27 cellular contexts compared by ENCODE assay signal in genomic region chr12:62194616-62195015, GRCh38.
A peak's percentile ranks its signal among the peaks of the same experiment; 100 is the strongest.
DNase-seq lines count a peak whose midpoint lies in the region; ATAC-seq, FAIRE-seq and TF ChIP-seq lines count a peak whose summit lies in the region.
"Had no signal": no experiment of that assay in that cellular context is flagged by ENCODE, and none has a peak within 500 bp of the region (broad histone marks: within the 10 kb centered on the region; RNA-seq: fewer than 3 reads in every experiment).

No MANE protein-coding gene starts in this region.

- DNase-seq in AG08395 (ENCODE audit: low spot score) (peak; percentile 9), HT1080 (ENCODE audit: low read depth) (peak; percentile 13), astrocyte (ENCODE audit: low read depth) (peak; percentile 27), fibroblast of the aortic adventitia (ENCODE audit: low read depth) (peak; percentile 21), stomach (no peak)
- DNase-seq in CD8-positive, alpha-beta T cell = no peak
- DNase-seq: activated CD4-positive, alpha-beta T cell treated with anti-CD3 and anti-CD28 coated beads for 36 hours; activated CD8-positive, alpha-beta memory T cell treated with anti-CD3 and anti-CD28 coated beads, Interleukin-2, amount 50 U/mL, for 48 hours; activated CD8-positive, alpha-beta T cell treated with anti-CD3 and anti-CD28 coated beads for 36 hours; anterior cingulate cortex; caudate nucleus; CD4-positive, alpha-beta T cell; hippocampal formation; left colon; NCI-H1048; NCI-H82; stimulated activated naive CD4-positive, alpha-beta T cell treated with Interleukin-2 at 50 U/mL for 16 hours; T-helper 9 cell had no signal

- no peak overlapping the region for H3K4me2 ChIP-seq in astrocyte (ENCODE audit: low read length)

- H3K4me1 Mint-ChIP-seq in astrocyte (ENCODE audit: low read depth, unreplicated experiment) = peaks cover 5% of the 10 kb centered on the region
- H3K4me1 Mint-ChIP-seq in CD8-positive, alpha-beta T cell (ENCODE audit: low read depth) = peaks cover 26% of the 10 kb centered on the region

- H3K79me2 ChIP-seq in astrocyte (ENCODE audit: insufficient read depth, low read length) = no peaks in the 10 kb centered on the region

- ATAC-seq in CD8-positive, alpha-beta T cell = no peak
- ATAC-seq in GM19328 (IDR thresholded peaks at IDR 0.05; ENCODE audit: unreplicated experiment) = no peak
- ATAC-seq in HG03039 (IDR thresholded peaks at IDR 0.05; ENCODE audit: unreplicated experiment) = no peak
- ATAC-seq: activated CD4-positive, alpha-beta T cell treated with anti-CD3 and anti-CD28 coated beads for 36 hours; activated CD8-positive, alpha-beta T cell treated with anti-CD3 and anti-CD28 coated beads for 36 hours; left colon had no signal

- no peak for TF ChIP-seq POLR2A in stomach (IDR thresholded peaks at IDR 0.05)

- TF ChIP-seq CTCF in astrocyte (IDR thresholded peaks at IDR 0.05; ENCODE audit: insufficient read depth, low read depth, low read length) (no peak), fibroblast of the aortic adventitia (IDR thresholded peaks at IDR 0.05; ENCODE audit: insufficient read depth, low read length) (no peak), stomach (IDR thresholded peaks at IDR 0.05) (no peak)
- no peak for TF ChIP-seq CTCF in CD8-positive, alpha-beta T cell (IDR thresholded peaks at IDR 0.05)

- H3K9me3 Mint-ChIP-seq in astrocyte (ENCODE audit: unreplicated experiment) = peaks cover 3% of the 10 kb centered on the region
- no peaks in the 10 kb centered on the region for H3K9me3 Mint-ChIP-seq in CD8-positive, alpha-beta T cell
- H3K9me3 Mint-ChIP-seq: activated CD8-positive, alpha-beta T cell treated with anti-CD3 and anti-CD28 coated beads for 36 hours; activated naive CD4-positive, alpha-beta T cell treated with anti-CD3 and anti-CD28 coated beads, Interleukin-2, amount 50 U/mL, for 24 hours; memory B cell had no signal

- H3K9ac ChIP-seq in astrocyte (ENCODE audit: low read length) = no peak overlapping the region

- TF ChIP-seq EP300 in stomach (IDR thresholded peaks at IDR 0.05) = no peak

- no peaks in the 10 kb centered on the region for H3K36me3 ChIP-seq in astrocyte (ENCODE audit: insufficient read depth, low read length)
- H3K36me3 ChIP-seq in CD8-positive, alpha-beta T cell (ENCODE audit: insufficient read depth, low read length) = no peaks in the 10 kb centered on the region
- H3K36me3 ChIP-seq in stomach = no peaks in the 10 kb centered on the region
- H3K36me3 ChIP-seq: SJSA1 had no signal

- intact Hi-C loops in CD8-positive, alpha-beta T cell (cut with DNase I, micrococcal nuclease) = loop anchor here (5.0 to 10.0 kb wide), 4 partner anchors 37 to 1507 kb away; no protein-coding TSS in a partner anchor
- intact Hi-C loops in stomach (cut with DNase I; ENCODE audit: low total_unique reads) = no loop called here

- H3K4me3 ChIP-seq in astrocyte (ENCODE audit: insufficient read depth, low read depth, low read length) = no peak overlapping the region
- H3K4me3 ChIP-seq in fibroblast of the aortic adventitia (ENCODE audit: low read depth, low read length) = no peak overlapping the region
- H3K4me3 ChIP-seq in CD8-positive, alpha-beta T cell (ENCODE audit: low read depth, low read length) = no peak overlapping the region
- H3K4me3 ChIP-seq in stomach = no peak overlapping the region
- H3K4me3 ChIP-seq: SJSA1 had no signal

- H3K36me3 Mint-ChIP-seq in astrocyte (ENCODE audit: low read depth, unreplicated experiment) = no peaks in the 10 kb centered on the region
- H3K36me3 Mint-ChIP-seq in CD8-positive, alpha-beta T cell = no peaks in the 10 kb centered on the region
- H3K36me3 Mint-ChIP-seq: activated naive CD4-positive, alpha-beta T cell treated with anti-CD3 and anti-CD28 coated beads, Interleukin-2, amount 50 U/mL, for 24 hours; memory B cell had no signal

- H3K27me3 Mint-ChIP-seq in astrocyte (ENCODE audit: low read depth, unreplicated experiment) = peaks cover 21% of the 10 kb centered on the region
- peaks cover 21% of the 10 kb centered on the region for H3K27me3 Mint-ChIP-seq in CD8-positive, alpha-beta T cell (ENCODE audit: low read depth)

- peaks cover 16% of the 10 kb centered on the region for H3K4me1 ChIP-seq in astrocyte (ENCODE audit: insufficient read depth, low read length)
- H3K4me1 ChIP-seq in CD8-positive, alpha-beta T cell (ENCODE audit: insufficient read depth, low read length) = peaks cover 21% of the 10 kb centered on the region
- peaks cover 19 to 26% (median 25%) of the 10 kb centered on the region in 4 donors for H3K4me1 ChIP-seq in stomach

- H3K4me3 Mint-ChIP-seq in astrocyte (ENCODE audit: unreplicated experiment) = no peak overlapping the region
- no peak overlapping the region for H3K4me3 Mint-ChIP-seq in CD8-positive, alpha-beta T cell
- H3K4me3 Mint-ChIP-seq: activated CD4-positive, alpha-beta T cell treated with anti-CD3 and anti-CD28 coated beads for 36 hours; activated CD8-positive, alpha-beta T cell treated with anti-CD3 and anti-CD28 coated beads for 36 hours; activated naive CD4-positive, alpha-beta T cell treated with anti-CD3 and anti-CD28 coated beads, Interleukin-2, amount 50 U/mL, for 24 hours; CD4-positive, alpha-beta T cell; memory B cell; nephron had no signal

- H2AFZ ChIP-seq in astrocyte (ENCODE audit: low read depth, low read length) = no peak overlapping the region

- CTCF ChIA-PET in CD8-positive, alpha-beta T cell (lab: Charles Lee) = no interaction called here

- H3K9me3 ChIP-seq in astrocyte (ENCODE audit: insufficient read depth, low read depth, low read length) (no peaks in the 10 kb centered on the region), stomach (peaks cover 0 to 10% (median 0%) of the 10 kb centered on the region in 4 donors)
- no peaks in the 10 kb centered on the region for H3K9me3 ChIP-seq in CD8-positive, alpha-beta T cell (ENCODE audit: low read length)

- H4K20me1 ChIP-seq in astrocyte (ENCODE audit: insufficient read depth, low read length) = no peaks in the 10 kb centered on the region

- H3K27ac ChIP-seq in astrocyte (ENCODE audit: low read depth, low read length) (no peak overlapping the region), stomach (no peak overlapping the region)
- H3K27ac ChIP-seq in CD8-positive, alpha-beta T cell (ENCODE audit: low read depth, low read length) = no peak overlapping the region
- H3K27ac ChIP-seq: HL-60, SJSA1 had no signal

- no peak overlapping the region for H3K27ac Mint-ChIP-seq in astrocyte (ENCODE audit: unreplicated experiment)
- H3K27ac Mint-ChIP-seq in CD8-positive, alpha-beta T cell = no peak overlapping the region
- H3K27ac Mint-ChIP-seq: activated CD4-positive, alpha-beta T cell treated with anti-CD3 and anti-CD28 coated beads for 36 hours; activated CD8-positive, alpha-beta T cell treated with anti-CD3 and anti-CD28 coated beads for 36 hours; activated naive CD4-positive, alpha-beta T cell treated with anti-CD3 and anti-CD28 coated beads, Interleukin-2, amount 50 U/mL, for 24 hours; CD4-positive, alpha-beta T cell; memory B cell; nephron had no signal

- FAIRE-seq in astrocyte (lab: Jason Lieb, UNC) = no peak
- FAIRE-seq: GM18507, H54 had no signal

- peaks cover 29% of the 10 kb centered on the region for H3K27me3 ChIP-seq in astrocyte (ENCODE audit: insufficient read depth, low read length)
- peaks cover 13% of the 10 kb centered on the region for H3K27me3 ChIP-seq in CD8-positive, alpha-beta T cell (ENCODE audit: insufficient read depth, low read length)
- H3K27me3 ChIP-seq in stomach = peaks cover 13 to 39% (median 26%) of the 10 kb centered on the region in 3 donors

- POLR2A ChIA-PET in CD8-positive, alpha-beta T cell (lab: Charles Lee) = no interaction called here

Comparison
In these comparisons a context has a peak if more than half of its experiments do, and no peak if none do; other contexts are left out.
1. DNase-seq: peak in AG08395 (single experiment), HT1080 (single experiment), astrocyte (single experiment) and fibroblast of the aortic adventitia (single experiment); none in CD8-positive, alpha-beta T cell (0 of 7) and stomach (single experiment).